8 cellular contexts compared by ENCODE assay signal in genomic region chr1:15834406-15835204, GRCh38. TPM values are rescaled to one million over a fixed set of nuclear protein-coding genes. Genes with fewer than 3 reads are reported as not detected.
DNase-seq lines count a peak whose midpoint lies in the region; ATAC-seq and TF ChIP-seq lines count a peak whose summit lies in the region.

No MANE protein-coding gene starts in this region.

- H3K27ac Mint-ChIP-seq in activated naive CD4-positive, alpha-beta T cell treated with anti-CD3 and anti-CD28 coated beads, Interleukin-2, amount 50 U/mL, for 24 hours: peak overlapping the region; percentile 97

- H3K36me3 ChIP-seq in SK-N-MC (ENCODE audit: insufficient read depth, low read length) (no peaks in the 10 kb centered on the region), osteoblast (ENCODE audit: insufficient read depth, low read length) (no peaks in the 10 kb centered on the region), thoracic aorta (no peaks in the 10 kb centered on the region)

- peak; percentile 66 for DNase-seq in GM04503 (ENCODE audit: low read depth)
- DNase-seq in NCI-H1092 (lab: John Stamatoyannopoulos, UW): peak; percentile 93
- DNase-seq in SK-N-MC (ENCODE audit: low read depth, low spot score): peak; percentile 95
- peak; percentile 93 for DNase-seq in glomerular visceral epithelial cell (ENCODE audit: extremely low spot score)
- peak; percentile 96 for DNase-seq in osteoblast (ENCODE audit: insufficient read length, low spot score, missing footprints)
- peak; percentile 34 for DNase-seq in thoracic aorta (ENCODE audit: low spot score)

- no peaks in the 10 kb centered on the region for H4K20me1 ChIP-seq in osteoblast (ENCODE audit: insufficient read depth, low read length)

- H3K27ac ChIP-seq in SK-N-MC (peak overlapping the region; percentile 99), osteoblast (ENCODE audit: low read depth, low read length) (peak overlapping the region; percentile 98), thoracic aorta (peak overlapping the region; percentile 99 to 100)

- no peak for TF ChIP-seq CTCF in osteoblast (IDR thresholded peaks at IDR 0.05; ENCODE audit: extremely low read depth, low read depth, low read length)
- no peak for TF ChIP-seq CTCF in thoracic aorta (IDR thresholded peaks at IDR 0.05)

- no peaks in the 10 kb centered on the region for H3K27me3 Mint-ChIP-seq in activated naive CD4-positive, alpha-beta T cell treated with anti-CD3 and anti-CD28 coated beads, Interleukin-2, amount 50 U/mL, for 24 hours

- H3K4me1 Mint-ChIP-seq in activated naive CD4-positive, alpha-beta T cell treated with anti-CD3 and anti-CD28 coated beads, Interleukin-2, amount 50 U/mL, for 24 hours: peaks cover 33% of the 10 kb centered on the region

- H3K4me3 Mint-ChIP-seq in activated naive CD4-positive, alpha-beta T cell treated with anti-CD3 and anti-CD28 coated beads, Interleukin-2, amount 50 U/mL, for 24 hours: peak overlapping the region; percentile 95

- ATAC-seq in HG02571 (IDR thresholded peaks at IDR 0.05; ENCODE audit: unreplicated experiment): peak; percentile 37
- peak; percentile 19 for ATAC-seq in thoracic aorta (ENCODE audit: insufficient number of reproducible peaks, low FRiP score, low read depth)

- no peaks in the 10 kb centered on the region for H3K9me3 ChIP-seq in SK-N-MC (ENCODE audit: low read depth, low read length)
- no peaks in the 10 kb centered on the region for H3K9me3 ChIP-seq in osteoblast (ENCODE audit: low read depth, low read length)
- H3K9me3 ChIP-seq in thoracic aorta: no peaks in the 10 kb centered on the region

- H3K4me1 ChIP-seq in osteoblast (ENCODE audit: insufficient read depth, low read length) (peaks cover 5% of the 10 kb centered on the region), thoracic aorta (ENCODE audit: control insufficient read depth in 1 of 2, low read depth in 2 of 2) (peaks cover 8 to 43% of the 10 kb centered on the region in 2 donors)

- peak overlapping the region; percentile 83 for H2AFZ ChIP-seq in osteoblast (ENCODE audit: low read length)

- H3K27me3 ChIP-seq in osteoblast (ENCODE audit: insufficient read depth, low read length) (no peaks in the 10 kb centered on the region), thoracic aorta (replicated peaks; ENCODE audit: insufficient read depth) (no peaks in the 10 kb centered on the region)

- H3K4me3 ChIP-seq in SK-N-MC (peak overlapping the region; percentile 84), osteoblast (ENCODE audit: insufficient read depth, low read length) (peak overlapping the region; percentile 89), thoracic aorta (peak overlapping the region; percentile 85)

- H3K9ac ChIP-seq in SK-N-MC (ENCODE audit: insufficient read length): peak overlapping the region; percentile 95

- peaks cover 4% of the 10 kb centered on the region for H3K36me3 Mint-ChIP-seq in activated naive CD4-positive, alpha-beta T cell treated with anti-CD3 and anti-CD28 coated beads, Interleukin-2, amount 50 U/mL, for 24 hours

- H3K79me2 ChIP-seq in osteoblast (ENCODE audit: insufficient read depth, low read length): peaks cover 7% of the 10 kb centered on the region

- peak overlapping the region; percentile 95 for H3K4me2 ChIP-seq in osteoblast (ENCODE audit: insufficient read depth, low read length)

- no peaks in the 10 kb centered on the region for H3K9me3 Mint-ChIP-seq in activated naive CD4-positive, alpha-beta T cell treated with anti-CD3 and anti-CD28 coated beads, Interleukin-2, amount 50 U/mL, for 24 hours

RNA-seq across cellular contexts. Expression of gene SPEN, which starts 12.9 kb away (rescaled TPM):
- 21.0 and 24.8 TPM in 2 replicates for total RNA-seq in osteoblast
- total RNA-seq in thoracic aorta: 10 to 100 TPM; 52.3 to 96.9 TPM

RNA-seq across cellular contexts. Expression of gene UQCRHL, which starts 27.2 kb away (rescaled TPM):
- total RNA-seq in osteoblast (1.1 and 1.5 TPM in 2 replicates), thoracic aorta (under 1 TPM; 0.81 to 0.99 TPM)

Comparison
In these comparisons a context has a peak if more than half of its experiments do, and no peak if none do; other contexts are left out.
1. Peak in every context shown above with its lines: DNase-seq, ATAC-seq, H3K4me3 ChIP-seq and H3K27ac ChIP-seq.
2. DNase-seq: peak in every context shown above with its lines; median percentile 96 in osteoblast; 95 in SK-N-MC; 93 in NCI-H1092; 93 in glomerular visceral epithelial cell; 66 in GM04503; 34 in thoracic aorta.